ENCODE assay signal across 18 cellular contexts in genomic region chr13:98346904-98347636, GRCh38.
DNase-seq lines count a peak whose midpoint lies in the region; ATAC-seq and TF ChIP-seq lines count a peak whose summit lies in the region.
"Had no signal": no experiment of that assay in that cellular context is flagged by ENCODE, and none has a peak within 500 bp of the region (broad histone marks: within the 10 kb centered on the region; RNA-seq: fewer than 3 reads in every experiment).

No MANE protein-coding gene starts in this region.

- DNase-seq in cardiac septum (ENCODE audit: low spot score) = peak; percentile 9
- no peak for DNase-seq in right cardiac atrium
- peak; percentile 13 for DNase-seq in endodermal cell
- DNase-seq in progenitor cell of endocrine pancreas (ENCODE audit: low spot score, unreplicated experiment) = no peak
- DNase-seq in trophoblast cell = no peak
- no peak for DNase-seq in dedifferentiated amniotic fluid mesenchymal stem cell (ENCODE audit: extremely low spot score)
- DNase-seq: CD8-positive, alpha-beta T cell; COR-L47; DMS153; DMS79 treated with DMSO at 0.1 percent for 48 hours; EL; GM23248; H9 had no signal

- H3K4me1 Mint-ChIP-seq in endodermal cell = peaks cover 16% of the 10 kb centered on the region
- H3K4me1 Mint-ChIP-seq in progenitor cell of endocrine pancreas (ENCODE audit: low read depth) = peaks cover 9% of the 10 kb centered on the region
- H3K4me1 Mint-ChIP-seq: CD14-positive monocyte had no signal

- H3K9me3 ChIP-seq in right cardiac atrium (ENCODE audit: control insufficient read depth, low read length) (no peaks in the 10 kb centered on the region), endodermal cell (ENCODE audit: control insufficient read depth, low read length) (no peaks in the 10 kb centered on the region), trophoblast cell (ENCODE audit: insufficient read depth, low read depth, low read length) (no peaks in the 10 kb centered on the region)

- no peak overlapping the region for H3K18ac ChIP-seq in trophoblast cell (ENCODE audit: low read length)

- H3K27me3 Mint-ChIP-seq in endodermal cell (ENCODE audit: insufficient read depth) = no peaks in the 10 kb centered on the region
- no peaks in the 10 kb centered on the region for H3K27me3 Mint-ChIP-seq in progenitor cell of endocrine pancreas

- H3K79me2 ChIP-seq in trophoblast cell (ENCODE audit: control insufficient read depth, insufficient read depth, low read length, poor library complexity) = no peaks in the 10 kb centered on the region

- H2AFZ ChIP-seq in trophoblast cell (ENCODE audit: insufficient read depth, low read length, poor library complexity) = no peak overlapping the region
- H2AFZ ChIP-seq: GM23248 had no signal

- H3K4me1 ChIP-seq in right cardiac atrium (ENCODE audit: control insufficient read depth, insufficient read depth, low read length) (no peaks in the 10 kb centered on the region), endodermal cell (ENCODE audit: control insufficient read depth, insufficient read depth, low read length) (peaks cover 4% of the 10 kb centered on the region), trophoblast cell (ENCODE audit: control insufficient read depth in 1 of 2, insufficient read depth in 2 of 2, low read length in 2 of 2) (no peaks in the 10 kb centered on the region)

- no peak overlapping the region for H2BK120ac ChIP-seq in trophoblast cell (ENCODE audit: insufficient read depth, low read length, poor library complexity)

- H3K27me3 ChIP-seq in right cardiac atrium (ENCODE audit: control insufficient read depth, insufficient read depth) (no peaks in the 10 kb centered on the region), endodermal cell (ENCODE audit: control insufficient read depth, insufficient read depth, low read length, poor library complexity, severe bottlenecking) (no peaks in the 10 kb centered on the region), trophoblast cell (ENCODE audit: insufficient read depth, low read length) (no peaks in the 10 kb centered on the region)

- H4K8ac ChIP-seq in trophoblast cell (ENCODE audit: low read depth, low read length) = no peak overlapping the region

- H3K4me3 ChIP-seq in right cardiac atrium (ENCODE audit: low read length) (no peak overlapping the region), endodermal cell (ENCODE audit: low read length) (no peak overlapping the region), trophoblast cell (ENCODE audit: low read depth, low read length) (no peak overlapping the region)
- H3K4me3 ChIP-seq: GM23248 had no signal

- no peak overlapping the region for H3K14ac ChIP-seq in trophoblast cell (ENCODE audit: low read length)

- H3K4me2 ChIP-seq in trophoblast cell (ENCODE audit: low read length) = no peak overlapping the region

- TF ChIP-seq CTCF in endodermal cell (conservative IDR thresholded peaks at IDR 0.05) = no peak
- TF ChIP-seq CTCF in progenitor cell of endocrine pancreas (IDR thresholded peaks at IDR 0.05; ENCODE audit: unreplicated experiment) = no peak

- no peak overlapping the region for H2BK12ac ChIP-seq in trophoblast cell (ENCODE audit: low read length)

- H3K4me3 Mint-ChIP-seq in endodermal cell (no peak overlapping the region), progenitor cell of endocrine pancreas (ENCODE audit: low read depth) (no peak overlapping the region)
- H3K4me3 Mint-ChIP-seq: CD14-positive monocyte; CD8-positive, alpha-beta T cell; H9 had no signal

- WGBS in right cardiac atrium = 90% methylated on average over 10 of the region's 10 CpGs
- WGBS in endodermal cell (ENCODE audit: insufficient coverage in 1 of 2, insufficient read length in 1 of 2), 2 experiments = 95 to 96% methylated on average over 9 to 10 of the region's 10 CpGs
- no CpG with 5 or more reads among the region's 10 CpGs for WGBS in trophoblast cell (ENCODE audit: extremely low coverage, insufficient coverage, insufficient read length)

- H3K36me3 Mint-ChIP-seq in endodermal cell (ENCODE audit: low read depth) (peaks cover 46% of the 10 kb centered on the region), progenitor cell of endocrine pancreas (ENCODE audit: insufficient read depth) (peaks cover 5% of the 10 kb centered on the region)
- H3K36me3 Mint-ChIP-seq: CD14-positive monocyte; CD8-positive, alpha-beta T cell had no signal

- H3K36me3 ChIP-seq in endodermal cell (ENCODE audit: control insufficient read depth, insufficient read depth, low read length) (peaks cover 46% of the 10 kb centered on the region), trophoblast cell (ENCODE audit: control insufficient read depth in 1 of 2, insufficient read depth in 2 of 2, low read length in 2 of 2) (peaks cover 3% of the 10 kb centered on the region in 2 experiments)

- H4K12ac ChIP-seq in trophoblast cell (ENCODE audit: low read depth, low read length) = no peak overlapping the region

- H3K27ac Mint-ChIP-seq in endodermal cell = no peak overlapping the region
- H3K27ac Mint-ChIP-seq in progenitor cell of endocrine pancreas = peak overlapping the region; percentile 67
- H3K27ac Mint-ChIP-seq: CD14-positive monocyte; CD8-positive, alpha-beta T cell had no signal

- no peaks in the 10 kb centered on the region for H3K9me3 Mint-ChIP-seq in endodermal cell
- H3K9me3 Mint-ChIP-seq in progenitor cell of endocrine pancreas (ENCODE audit: low read depth) = no peaks in the 10 kb centered on the region
- H3K9me3 Mint-ChIP-seq: CD8-positive, alpha-beta T cell; H9 had no signal

- no peak overlapping the region for H3K4ac ChIP-seq in trophoblast cell (ENCODE audit: low read depth, low read length)

- no peak overlapping the region for H2AK5ac ChIP-seq in trophoblast cell (ENCODE audit: low read length)

- intact Hi-C loops in cardiac septum (cut with DNase I) (no loop called here), right cardiac atrium (cut with DNase I) (no loop called here)

- H3K23ac ChIP-seq in trophoblast cell (ENCODE audit: low read length) = no peak overlapping the region

- H3K9ac ChIP-seq in endodermal cell (ENCODE audit: extremely low read depth, low read length, poor library complexity, severe bottlenecking) (no peak overlapping the region), trophoblast cell (ENCODE audit: low read length) (no peak overlapping the region)
- H3K9ac ChIP-seq: GM23248 had no signal

- no peak overlapping the region for H4K91ac ChIP-seq in trophoblast cell (ENCODE audit: low read depth, low read length)

- ATAC-seq in right cardiac atrium = no peak
- ATAC-seq in GM21381 (IDR thresholded peaks at IDR 0.05; ENCODE audit: unreplicated experiment) = no peak
- ATAC-seq in esophagus mucosa = no peak
- ATAC-seq: CD8-positive, alpha-beta T cell; HepG2 had no signal

- H3K27ac ChIP-seq in right cardiac atrium (ENCODE audit: low read length) = no peak overlapping the region
- no peak overlapping the region for H3K27ac ChIP-seq in endodermal cell (ENCODE audit: low read depth, low read length)
- no peak overlapping the region for H3K27ac ChIP-seq in trophoblast cell (ENCODE audit: low read depth, low read length)
- H3K27ac ChIP-seq: 22Rv1, GM23248 had no signal

- H3K79me1 ChIP-seq in trophoblast cell (ENCODE audit: low read length) = no peaks in the 10 kb centered on the region

- H2BK5ac ChIP-seq in trophoblast cell (ENCODE audit: low read depth, low read length, poor library complexity) = no peak overlapping the region

Comparison
In these comparisons a context has a peak if more than half of its experiments do, and no peak if none do; other contexts are left out.
1. DNase-seq: peak in cardiac septum (single experiment) and endodermal cell (single experiment); none in right cardiac atrium (0 of 3), progenitor cell of endocrine pancreas (single experiment), trophoblast cell (0 of 2) and dedifferentiated amniotic fluid mesenchymal stem cell (single experiment).